8 cellular contexts compared by ENCODE assay signal in the genomic region with DNA sequence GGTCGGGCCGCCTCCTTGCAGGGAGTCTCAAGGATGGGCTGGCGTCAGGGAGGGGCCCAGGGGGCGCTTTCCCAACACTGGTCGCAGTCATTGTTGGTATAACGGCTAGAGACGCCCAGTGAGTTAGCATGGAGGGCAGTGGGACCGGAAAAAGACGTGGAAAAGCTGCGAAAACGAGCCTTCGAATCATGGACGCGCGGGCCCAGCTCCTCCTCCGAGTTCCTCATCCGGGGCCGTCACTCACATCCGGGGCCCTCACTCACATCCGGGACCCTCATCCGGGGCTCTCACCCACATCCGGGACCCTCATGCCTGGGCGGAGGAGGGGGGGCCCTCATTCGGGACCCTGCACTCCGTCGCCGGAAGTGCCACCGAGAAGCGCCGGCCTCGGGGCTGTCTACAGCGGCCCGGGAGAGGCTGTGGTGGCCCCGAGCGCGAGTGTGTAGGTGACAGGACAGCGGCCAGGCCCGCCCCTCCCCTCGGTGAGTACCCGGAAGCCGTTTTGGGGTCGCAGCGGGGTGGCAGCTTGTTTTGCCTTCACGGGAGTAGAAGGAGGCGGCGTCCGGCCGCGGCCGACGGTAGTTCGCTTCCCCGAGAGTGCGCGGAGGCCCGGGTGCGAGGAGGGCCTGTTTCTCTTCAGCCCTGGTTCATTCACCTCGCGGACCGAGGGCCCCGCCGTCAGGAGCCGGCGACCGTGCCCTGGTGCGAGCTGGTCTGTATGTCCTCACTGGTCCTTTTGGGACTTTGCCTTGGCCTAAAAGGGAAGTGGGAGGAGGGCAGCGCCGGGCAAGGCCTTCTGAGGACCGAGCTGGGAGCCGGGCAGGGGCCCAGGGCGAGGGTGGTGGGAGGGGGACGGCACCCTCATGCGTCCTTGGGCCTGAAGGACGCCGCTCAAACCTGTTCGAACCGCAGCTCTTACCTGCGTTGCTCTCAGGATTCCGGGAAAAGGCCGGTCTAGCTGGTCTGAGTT. TPM values are rescaled to one million over a fixed set of nuclear protein-coding genes. Genes with fewer than 3 reads are reported as not detected.
DNase-seq lines count a peak whose midpoint lies in the region; ATAC-seq and TF ChIP-seq lines count a peak whose summit lies in the region.

A gene with protein sequence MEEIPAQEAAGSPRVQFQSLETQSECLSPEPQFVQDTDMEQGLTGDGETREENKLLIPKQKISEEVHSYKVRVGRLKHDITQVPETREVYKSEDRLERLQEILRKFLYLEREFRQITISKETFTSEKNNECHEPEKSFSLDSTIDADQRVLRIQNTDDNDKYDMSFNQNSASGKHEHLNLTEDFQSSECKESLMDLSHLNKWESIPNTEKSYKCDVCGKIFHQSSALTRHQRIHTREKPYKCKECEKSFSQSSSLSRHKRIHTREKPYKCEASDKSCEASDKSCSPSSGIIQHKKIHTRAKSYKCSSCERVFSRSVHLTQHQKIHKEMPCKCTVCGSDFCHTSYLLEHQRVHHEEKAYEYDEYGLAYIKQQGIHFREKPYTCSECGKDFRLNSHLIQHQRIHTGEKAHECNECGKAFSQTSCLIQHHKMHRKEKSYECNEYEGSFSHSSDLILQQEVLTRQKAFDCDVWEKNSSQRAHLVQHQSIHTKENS (plus strand): TSS at position 337 of the 970 bp plus-strand sequence. CDS start 1,918 bp downstream, outside the sequence.

- peaks cover 0 to 46% (median 23%) of the 10 kb centered on the region in 12 donors for H3K4me1 ChIP-seq in heart left ventricle
- peaks cover 17 to 48% (median 23%) of the 10 kb centered on the region in 4 donors for H3K4me1 ChIP-seq in transverse colon

- peak in 1 of 2 donors; percentile 70 for TF ChIP-seq POLR2A in heart left ventricle (IDR thresholded peaks at IDR 0.05)
- peak; percentile 91 for TF ChIP-seq POLR2A in transverse colon (IDR thresholded peaks at IDR 0.05)

- 0 to 1% (median 0%) methylated on average over 73 to 80 of the region's 80 CpGs for WGBS in adipose tissue, 3 donors
- WGBS in heart left ventricle, 4 donors = 0 to 1% (median 0%) methylated on average over 8 to 80 of the region's 80 CpGs
- WGBS in transverse colon (ENCODE audit: low coverage in 1 of 2), 2 donors = 0 to 1% methylated on average over 3 to 48 of the region's 80 CpGs

- peak; percentile 78 for ATAC-seq in HG02610 (IDR thresholded peaks at IDR 0.05; ENCODE audit: unreplicated experiment)
- ATAC-seq in heart left ventricle = peak; percentile 96 to 98 (median 98)

- TF ChIP-seq CTCF in GM10266 (IDR thresholded peaks at IDR 0.05; ENCODE audit: control insufficient read depth, insufficient read depth, low read depth, missing control alignments) (no peak), heart left ventricle (IDR thresholded peaks at IDR 0.05) (peak in 2 of 12 donors; percentile 2 to 6), transverse colon (IDR thresholded peaks at IDR 0.05) (peak in 1 of 5 experiments; percentile 10)

- H3K36me3 ChIP-seq in heart left ventricle (peaks cover 0 to 67% (median 51%) of the 10 kb centered on the region in 9 donors), transverse colon (peaks cover 0 to 35% (median 18%) of the 10 kb centered on the region in 4 donors)

- no peak for TF ChIP-seq EP300 in transverse colon (IDR thresholded peaks at IDR 0.05; ENCODE audit: low read depth)

- in situ Hi-C loops in transverse colon (cut with MboI; ENCODE audit: low pct_ligation_motif_present in 1 of 4, low pct_unique_long_range_greater_than_20kb in 1 of 4, low sequenced_read_pairs in 3 of 4) = loop anchor here in 1 of 4 donors (10.0 kb wide), 1 partner anchor 54 kb away; the partner anchor contains the start of genes ZKSCAN5 and ZNF394

- H3K27me3 ChIP-seq in heart left ventricle (no peaks in the 10 kb centered on the region), transverse colon (no peaks in the 10 kb centered on the region)

- intact Hi-C loops in heart left ventricle (cut with DNase I) (loop anchor here in 9 of 10 donors (1.0 to 10.0 kb wide), 6 partner anchors 46 to 124 kb away; partner anchors contain the start of genes ZKSCAN5 (in 6 of the 9), ZNF394 (in 6 of the 9), ZSCAN25 (in 2 of the 9) and CPSF4 (in 1 of the 9)), transverse colon (cut with DNase I; ENCODE audit: low total_unique reads) (no loop called here)

- H3K4me3 ChIP-seq in heart left ventricle = peak within 1 kb of the TSS; percentile 58 to 99 (median 88)
- H3K4me3 ChIP-seq in transverse colon = peak within 1 kb of the TSS; percentile 64 to 92 (median 82)

- H3K27ac ChIP-seq in adipose tissue (ENCODE audit: low read depth, low read length) (peak within 1 kb of the TSS; percentile 76), heart left ventricle (peak within 1 kb of the TSS; percentile 91 to 99 (median 96)), transverse colon (peak within 1 kb of the TSS; percentile 96 to 98 (median 97))

- H3K9me3 ChIP-seq in heart left ventricle (no peaks in the 10 kb centered on the region), transverse colon (no peaks in the 10 kb centered on the region)

- peak; percentile 93 for DNase-seq in GM10266 (ENCODE audit: extremely low spot score)
- peak; percentile 92 to 97 (median 96) for DNase-seq in NCI-H1417 (lab: John Stamatoyannopoulos, UW)
- DNase-seq in SW 1271 (lab: John Stamatoyannopoulos, UW) = peak; percentile 85 to 86
- peak; percentile 93 to 95 (median 94) for DNase-seq in heart left ventricle
- DNase-seq in pons (ENCODE audit: low spot score) = peak; percentile 76
- peak; percentile 94 for DNase-seq in transverse colon

RNA-seq across cellular contexts. Expression of the gene that starts here (rescaled TPM):
- polyA plus RNA-seq in adipose tissue = 10 to 100 TPM; 25.1 to 51.8 (median 40.9) TPM
- total RNA-seq in heart left ventricle = 10 to 100 TPM; 26.8 to 48.0 (median 32.8) TPM
- polyA plus RNA-seq in heart left ventricle = 10 to 100 TPM; 28.8 to 36.1 TPM
- 100 to 1,000 TPM; 153 to 304 (median 226) TPM for total RNA-seq in transverse colon

Comparison
In these comparisons a context has a peak if more than half of its experiments do, and no peak if none do; other contexts are left out.
1. Peak in every context shown above with its lines: DNase-seq, ATAC-seq, H3K4me3 ChIP-seq and H3K27ac ChIP-seq.